Comparison of ENCODE assay signal across 1 cellular context in the genomic region with DNA sequence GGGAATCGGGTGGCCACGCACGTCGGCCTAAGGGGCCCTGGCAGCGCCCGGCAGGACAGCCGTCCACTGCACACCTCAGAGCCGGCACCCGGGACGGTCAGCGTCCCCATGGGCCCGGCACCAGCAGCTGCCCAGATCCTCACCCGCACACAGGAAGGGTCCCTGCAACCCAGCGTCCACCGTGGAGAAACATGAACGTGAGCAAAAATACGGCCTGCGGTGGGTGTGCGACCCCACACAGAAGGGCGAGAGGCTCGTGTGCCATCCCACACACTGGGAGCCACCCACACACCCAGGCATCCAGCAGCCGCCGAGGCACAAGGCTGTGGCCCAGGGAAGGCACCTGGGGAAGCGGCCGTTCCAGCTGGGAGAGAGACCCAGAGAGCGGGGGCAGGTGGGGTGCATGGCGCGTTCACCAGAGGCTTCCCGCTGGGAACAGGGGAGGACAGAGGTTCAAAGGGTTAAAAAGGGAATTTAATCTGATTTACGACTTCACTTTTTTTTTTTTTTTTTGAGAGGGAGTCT.
TF ChIP-seq lines count a peak whose summit lies in the region.

No MANE protein-coding gene starts in this region.

TF ChIP-seq in GM23338, 12 proteins besides CTCF, POLR2A, EP300 and RAD21:
- TF ChIP-seq, protein P1, sequence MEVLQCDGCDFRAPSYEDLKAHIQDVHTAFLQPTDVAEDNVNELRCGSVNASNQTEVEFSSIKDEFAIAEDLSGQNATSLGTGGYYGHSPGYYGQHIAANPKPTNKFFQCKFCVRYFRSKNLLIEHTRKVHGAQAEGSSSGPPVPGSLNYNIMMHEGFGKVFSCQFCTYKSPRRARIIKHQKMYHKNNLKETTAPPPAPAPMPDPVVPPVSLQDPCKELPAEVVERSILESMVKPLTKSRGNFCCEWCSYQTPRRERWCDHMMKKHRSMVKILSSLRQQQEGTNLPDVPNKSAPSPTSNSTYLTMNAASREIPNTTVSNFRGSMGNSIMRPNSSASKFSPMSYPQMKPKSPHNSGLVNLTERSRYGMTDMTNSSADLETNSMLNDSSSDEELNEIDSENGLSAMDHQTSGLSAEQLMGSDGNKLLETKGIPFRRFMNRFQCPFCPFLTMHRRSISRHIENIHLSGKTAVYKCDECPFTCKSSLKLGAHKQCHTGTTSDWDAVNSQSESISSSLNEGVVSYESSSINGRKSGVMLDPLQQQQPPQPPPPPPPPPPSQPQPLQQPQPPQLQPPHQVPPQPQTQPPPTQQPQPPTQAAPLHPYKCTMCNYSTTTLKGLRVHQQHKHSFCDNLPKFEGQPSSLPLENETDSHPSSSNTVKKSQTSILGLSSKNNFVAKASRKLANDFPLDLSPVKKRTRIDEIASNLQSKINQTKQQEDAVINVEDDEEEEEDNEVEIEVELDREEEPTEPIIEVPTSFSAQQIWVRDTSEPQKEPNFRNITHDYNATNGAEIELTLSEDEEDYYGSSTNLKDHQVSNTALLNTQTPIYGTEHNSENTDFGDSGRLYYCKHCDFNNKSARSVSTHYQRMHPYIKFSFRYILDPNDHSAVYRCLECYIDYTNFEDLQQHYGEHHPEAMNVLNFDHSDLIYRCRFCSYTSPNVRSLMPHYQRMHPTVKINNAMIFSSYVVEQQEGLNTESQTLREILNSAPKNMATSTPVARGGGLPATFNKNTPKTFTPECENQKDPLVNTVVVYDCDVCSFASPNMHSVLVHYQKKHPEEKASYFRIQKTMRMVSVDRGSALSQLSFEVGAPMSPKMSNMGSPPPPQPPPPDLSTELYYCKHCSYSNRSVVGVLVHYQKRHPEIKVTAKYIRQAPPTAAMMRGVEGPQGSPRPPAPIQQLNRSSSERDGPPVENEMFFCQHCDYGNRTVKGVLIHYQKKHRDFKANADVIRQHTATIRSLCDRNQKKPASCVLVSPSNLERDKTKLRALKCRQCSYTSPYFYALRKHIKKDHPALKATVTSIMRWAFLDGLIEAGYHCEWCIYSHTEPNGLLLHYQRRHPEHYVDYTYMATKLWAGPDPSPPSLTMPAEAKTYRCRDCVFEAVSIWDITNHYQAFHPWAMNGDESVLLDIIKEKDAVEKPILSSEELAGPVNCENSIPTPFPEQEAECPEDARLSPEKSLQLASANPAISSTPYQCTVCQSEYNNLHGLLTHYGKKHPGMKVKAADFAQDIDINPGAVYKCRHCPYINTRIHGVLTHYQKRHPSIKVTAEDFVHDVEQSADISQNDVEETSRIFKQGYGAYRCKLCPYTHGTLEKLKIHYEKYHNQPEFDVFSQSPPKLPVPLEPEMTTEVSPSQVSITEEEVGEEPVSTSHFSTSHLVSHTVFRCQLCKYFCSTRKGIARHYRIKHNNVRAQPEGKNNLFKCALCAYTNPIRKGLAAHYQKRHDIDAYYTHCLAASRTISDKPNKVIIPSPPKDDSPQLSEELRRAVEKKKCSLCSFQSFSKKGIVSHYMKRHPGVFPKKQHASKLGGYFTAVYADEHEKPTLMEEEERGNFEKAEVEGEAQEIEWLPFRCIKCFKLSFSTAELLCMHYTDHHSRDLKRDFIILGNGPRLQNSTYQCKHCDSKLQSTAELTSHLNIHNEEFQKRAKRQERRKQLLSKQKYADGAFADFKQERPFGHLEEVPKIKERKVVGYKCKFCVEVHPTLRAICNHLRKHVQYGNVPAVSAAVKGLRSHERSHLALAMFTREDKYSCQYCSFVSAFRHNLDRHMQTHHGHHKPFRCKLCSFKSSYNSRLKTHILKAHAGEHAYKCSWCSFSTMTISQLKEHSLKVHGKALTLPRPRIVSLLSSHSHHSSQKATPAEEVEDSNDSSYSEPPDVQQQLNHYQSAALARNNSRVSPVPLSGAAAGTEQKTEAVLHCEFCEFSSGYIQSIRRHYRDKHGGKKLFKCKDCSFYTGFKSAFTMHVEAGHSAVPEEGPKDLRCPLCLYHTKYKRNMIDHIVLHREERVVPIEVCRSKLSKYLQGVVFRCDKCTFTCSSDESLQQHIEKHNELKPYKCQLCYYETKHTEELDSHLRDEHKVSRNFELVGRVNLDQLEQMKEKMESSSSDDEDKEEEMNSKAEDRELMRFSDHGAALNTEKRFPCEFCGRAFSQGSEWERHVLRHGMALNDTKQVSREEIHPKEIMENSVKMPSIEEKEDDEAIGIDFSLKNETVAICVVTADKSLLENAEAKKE (CRISPR knock-in tag; IDR thresholded peaks at IDR 0.05), result no peak
- TF ChIP-seq EZH2phosphoT487 (IDR thresholded peaks at IDR 0.05; ENCODE audit: unreplicated experiment) (no peak), NANOG (IDR thresholded peaks at IDR 0.05; ENCODE audit: borderline replicate concordance) (no peak), ZNF331 (CRISPR knock-in tag; IDR thresholded peaks at IDR 0.05; ENCODE audit: low read depth) (no peak), POLR2AphosphoS5 (IDR thresholded peaks at IDR 0.05; ENCODE audit: low read depth) (no peak), STAT1 (IDR thresholded peaks at IDR 0.05; ENCODE audit: unreplicated experiment) (no peak), JUNB (IDR thresholded peaks at IDR 0.05; ENCODE audit: unreplicated experiment) (no peak), EZH2 (IDR thresholded peaks at IDR 0.05; ENCODE audit: low read depth, unreplicated experiment) (no peak), CREB1 (CRISPR knock-in tag; IDR thresholded peaks at IDR 0.05; ENCODE audit: low read depth) (no peak), ZNF114 (CRISPR knock-in tag; IDR thresholded peaks at IDR 0.05) (no peak)
- TF ChIP-seq, protein P2, sequence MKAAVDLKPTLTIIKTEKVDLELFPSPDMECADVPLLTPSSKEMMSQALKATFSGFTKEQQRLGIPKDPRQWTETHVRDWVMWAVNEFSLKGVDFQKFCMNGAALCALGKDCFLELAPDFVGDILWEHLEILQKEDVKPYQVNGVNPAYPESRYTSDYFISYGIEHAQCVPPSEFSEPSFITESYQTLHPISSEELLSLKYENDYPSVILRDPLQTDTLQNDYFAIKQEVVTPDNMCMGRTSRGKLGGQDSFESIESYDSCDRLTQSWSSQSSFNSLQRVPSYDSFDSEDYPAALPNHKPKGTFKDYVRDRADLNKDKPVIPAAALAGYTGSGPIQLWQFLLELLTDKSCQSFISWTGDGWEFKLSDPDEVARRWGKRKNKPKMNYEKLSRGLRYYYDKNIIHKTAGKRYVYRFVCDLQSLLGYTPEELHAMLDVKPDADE (IDR thresholded peaks at IDR 0.05), result no peak
- TF ChIP-seq, protein P3, sequence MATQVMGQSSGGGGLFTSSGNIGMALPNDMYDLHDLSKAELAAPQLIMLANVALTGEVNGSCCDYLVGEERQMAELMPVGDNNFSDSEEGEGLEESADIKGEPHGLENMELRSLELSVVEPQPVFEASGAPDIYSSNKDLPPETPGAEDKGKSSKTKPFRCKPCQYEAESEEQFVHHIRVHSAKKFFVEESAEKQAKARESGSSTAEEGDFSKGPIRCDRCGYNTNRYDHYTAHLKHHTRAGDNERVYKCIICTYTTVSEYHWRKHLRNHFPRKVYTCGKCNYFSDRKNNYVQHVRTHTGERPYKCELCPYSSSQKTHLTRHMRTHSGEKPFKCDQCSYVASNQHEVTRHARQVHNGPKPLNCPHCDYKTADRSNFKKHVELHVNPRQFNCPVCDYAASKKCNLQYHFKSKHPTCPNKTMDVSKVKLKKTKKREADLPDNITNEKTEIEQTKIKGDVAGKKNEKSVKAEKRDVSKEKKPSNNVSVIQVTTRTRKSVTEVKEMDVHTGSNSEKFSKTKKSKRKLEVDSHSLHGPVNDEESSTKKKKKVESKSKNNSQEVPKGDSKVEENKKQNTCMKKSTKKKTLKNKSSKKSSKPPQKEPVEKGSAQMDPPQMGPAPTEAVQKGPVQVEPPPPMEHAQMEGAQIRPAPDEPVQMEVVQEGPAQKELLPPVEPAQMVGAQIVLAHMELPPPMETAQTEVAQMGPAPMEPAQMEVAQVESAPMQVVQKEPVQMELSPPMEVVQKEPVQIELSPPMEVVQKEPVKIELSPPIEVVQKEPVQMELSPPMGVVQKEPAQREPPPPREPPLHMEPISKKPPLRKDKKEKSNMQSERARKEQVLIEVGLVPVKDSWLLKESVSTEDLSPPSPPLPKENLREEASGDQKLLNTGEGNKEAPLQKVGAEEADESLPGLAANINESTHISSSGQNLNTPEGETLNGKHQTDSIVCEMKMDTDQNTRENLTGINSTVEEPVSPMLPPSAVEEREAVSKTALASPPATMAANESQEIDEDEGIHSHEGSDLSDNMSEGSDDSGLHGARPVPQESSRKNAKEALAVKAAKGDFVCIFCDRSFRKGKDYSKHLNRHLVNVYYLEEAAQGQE (IDR thresholded peaks at IDR 0.05; ENCODE audit: unreplicated experiment), result no peak
